In genomic region chr4:88940506-88940905, GRCh38 we compare ENCODE assay signal across 24 cellular contexts.
DNase-seq lines count a peak whose midpoint lies in the region; ATAC-seq and TF ChIP-seq lines count a peak whose summit lies in the region.
"Had no signal": no experiment of that assay in that cellular context is flagged by ENCODE, and none has a peak within 500 bp of the region (broad histone marks: within the 10 kb centered on the region; RNA-seq: fewer than 3 reads in every experiment).

No MANE protein-coding gene starts in this region.

- peak overlapping the region; percentile 86 for H3K27ac Mint-ChIP-seq in activated CD4-positive, alpha-beta T cell treated with anti-CD3 and anti-CD28 coated beads, Interleukin-2, amount 10 ng/mL, durations not matched to agents 7 days and 5 days
- peak overlapping the region; percentile 87 for H3K27ac Mint-ChIP-seq in CD4-positive, alpha-beta T cell
- H3K27ac Mint-ChIP-seq in T-helper 1 cell treated with Interleukin-12 subunit alpha and Interleukin-12 subunit beta and Interleukin-4 antibody, amounts not matched to agents 30 μg/mL and 1 μg/mL, for 36 hours: peak overlapping the region; percentile 21
- H3K27ac Mint-ChIP-seq in naive thymus-derived CD4-positive, alpha-beta T cell: peak overlapping the region; percentile 75 to 95 (median 85)
- H3K27ac Mint-ChIP-seq: HFFc6 had no signal

- H3K36me3 ChIP-seq in naive thymus-derived CD4-positive, alpha-beta T cell (ENCODE audit: control insufficient read depth in 2 of 3, insufficient read depth in 3 of 3, low read length in 3 of 3): no peaks in the 10 kb centered on the region
- no peaks in the 10 kb centered on the region for H3K36me3 ChIP-seq in esophagus squamous epithelium
- H3K36me3 ChIP-seq: SJSA1 had no signal

- peak; percentile 97 for ATAC-seq in CD4-positive, alpha-beta T cell (ENCODE audit: poor library complexity)
- peak; percentile 86 for ATAC-seq in naive thymus-derived CD4-positive, alpha-beta T cell
- no peak for ATAC-seq in GM21529 (IDR thresholded peaks at IDR 0.05; ENCODE audit: unreplicated experiment)
- ATAC-seq: GM12878, K562, Right ventricle myocardium inferior had no signal

- no peaks in the 10 kb centered on the region for H3K27me3 Mint-ChIP-seq in activated CD4-positive, alpha-beta T cell treated with anti-CD3 and anti-CD28 coated beads, Interleukin-2, amount 10 ng/mL, durations not matched to agents 7 days and 5 days
- H3K27me3 Mint-ChIP-seq in CD4-positive, alpha-beta T cell: no peaks in the 10 kb centered on the region
- no peaks in the 10 kb centered on the region for H3K27me3 Mint-ChIP-seq in T-helper 1 cell treated with Interleukin-12 subunit alpha and Interleukin-12 subunit beta and Interleukin-4 antibody, amounts not matched to agents 30 μg/mL and 1 μg/mL, for 36 hours (ENCODE audit: low read depth)
- H3K27me3 Mint-ChIP-seq in naive thymus-derived CD4-positive, alpha-beta T cell: no peaks in the 10 kb centered on the region

- no peak for TF ChIP-seq POLR2A in esophagus squamous epithelium (IDR thresholded peaks at IDR 0.05)

- H3K9me3 Mint-ChIP-seq in activated CD4-positive, alpha-beta T cell treated with anti-CD3 and anti-CD28 coated beads, Interleukin-2, amount 10 ng/mL, durations not matched to agents 7 days and 5 days: peaks cover 6% of the 10 kb centered on the region
- no peaks in the 10 kb centered on the region for H3K9me3 Mint-ChIP-seq in CD4-positive, alpha-beta T cell
- H3K9me3 Mint-ChIP-seq in T-helper 1 cell treated with Interleukin-12 subunit alpha and Interleukin-12 subunit beta and Interleukin-4 antibody, amounts not matched to agents 30 μg/mL and 1 μg/mL, for 36 hours: no peaks in the 10 kb centered on the region
- H3K9me3 Mint-ChIP-seq in naive thymus-derived CD4-positive, alpha-beta T cell: peaks cover 0 to 2% (median 0%) of the 10 kb centered on the region in 11 donors
- H3K9me3 Mint-ChIP-seq: H9, HFFc6 had no signal

- peaks cover 0 to 25% of the 10 kb centered on the region in 2 donors for H3K4me1 ChIP-seq in naive thymus-derived CD4-positive, alpha-beta T cell (ENCODE audit: control insufficient read depth in 2 of 2, insufficient read depth in 2 of 2, low read length in 2 of 2)
- peaks cover 0 to 8% (median 3%) of the 10 kb centered on the region in 3 donors for H3K4me1 ChIP-seq in esophagus squamous epithelium
- H3K4me1 ChIP-seq: SJSA1 had no signal

- POLR2A ChIA-PET in activated CD4-positive, alpha-beta T cell treated with anti-CD3 and anti-CD28 coated beads, Interleukin-2, amount 10 ng/mL, durations not matched to agents 7 days and 5 days (lab: Charles Lee): no interaction called here
- POLR2A ChIA-PET in CD4-positive, alpha-beta T cell (lab: Charles Lee): interaction anchor here (0.9 kb wide), 2 partner anchors 11 to 117 kb away, joined by 3 to 4 read pairs; no protein-coding TSS in a partner anchor
- POLR2A ChIA-PET in naive thymus-derived CD4-positive, alpha-beta T cell (lab: Charles Lee): interaction anchor here (0.7 kb wide), 1 partner anchor 13 kb away, joined by 3 read pairs; no protein-coding TSS in a partner anchor

- H3K4me3 Mint-ChIP-seq in activated CD4-positive, alpha-beta T cell treated with anti-CD3 and anti-CD28 coated beads, Interleukin-2, amount 10 ng/mL, durations not matched to agents 7 days and 5 days: no peak overlapping the region
- H3K4me3 Mint-ChIP-seq in CD4-positive, alpha-beta T cell: peak overlapping the region; percentile 6
- H3K4me3 Mint-ChIP-seq in T-helper 1 cell treated with Interleukin-12 subunit alpha and Interleukin-12 subunit beta and Interleukin-4 antibody, amounts not matched to agents 30 μg/mL and 1 μg/mL, for 36 hours: peak overlapping the region; percentile 16
- peak overlapping the region; percentile 27 to 76 (median 66) for H3K4me3 Mint-ChIP-seq in naive thymus-derived CD4-positive, alpha-beta T cell
- H3K4me3 Mint-ChIP-seq: H9, HFFc6 had no signal

- CTCF ChIA-PET in activated CD4-positive, alpha-beta T cell treated with anti-CD3 and anti-CD28 coated beads, Interleukin-2, amount 10 ng/mL, durations not matched to agents 7 days and 5 days (lab: Charles Lee): no interaction called here
- CTCF ChIA-PET in CD4-positive, alpha-beta T cell (lab: Charles Lee): no interaction called here
- CTCF ChIA-PET in naive thymus-derived CD4-positive, alpha-beta T cell (lab: Charles Lee): no interaction called here

- H3K36me3 Mint-ChIP-seq in activated CD4-positive, alpha-beta T cell treated with anti-CD3 and anti-CD28 coated beads, Interleukin-2, amount 10 ng/mL, durations not matched to agents 7 days and 5 days (ENCODE audit: low read depth): peaks cover 14% of the 10 kb centered on the region
- no peaks in the 10 kb centered on the region for H3K36me3 Mint-ChIP-seq in CD4-positive, alpha-beta T cell (ENCODE audit: low read depth)
- no peaks in the 10 kb centered on the region for H3K36me3 Mint-ChIP-seq in T-helper 1 cell treated with Interleukin-12 subunit alpha and Interleukin-12 subunit beta and Interleukin-4 antibody, amounts not matched to agents 30 μg/mL and 1 μg/mL, for 36 hours (ENCODE audit: low read depth)
- H3K36me3 Mint-ChIP-seq in naive thymus-derived CD4-positive, alpha-beta T cell: peaks cover 0 to 16% (median 0%) of the 10 kb centered on the region in 5 donors

- no peaks in the 10 kb centered on the region for H3K9me3 ChIP-seq in CD4-positive, alpha-beta T cell (ENCODE audit: control insufficient read depth, low read length)
- H3K9me3 ChIP-seq in naive thymus-derived CD4-positive, alpha-beta T cell (ENCODE audit: control insufficient read depth in 2 of 3, low read length in 3 of 3): no peaks in the 10 kb centered on the region
- H3K9me3 ChIP-seq in esophagus squamous epithelium: no peaks in the 10 kb centered on the region
- H3K9me3 ChIP-seq: SJSA1 had no signal

- no peaks in the 10 kb centered on the region for H3K27me3 ChIP-seq in CD4-positive, alpha-beta T cell (ENCODE audit: control insufficient read depth, insufficient read depth, low read length)
- H3K27me3 ChIP-seq in naive thymus-derived CD4-positive, alpha-beta T cell (ENCODE audit: control insufficient read depth in 2 of 2, insufficient read depth in 2 of 2, low read length in 2 of 2): no peaks in the 10 kb centered on the region
- H3K27me3 ChIP-seq in esophagus squamous epithelium: no peaks in the 10 kb centered on the region
- H3K27me3 ChIP-seq: SJSA1 had no signal

- 50 to 53% methylated on average over 2 of the region's 2 CpGs for WGBS in esophagus squamous epithelium, 2 donors

- intact Hi-C loops in CD4-positive, alpha-beta T cell (cut with DNase I, micrococcal nuclease): loop anchor here in 1 of 2 experiments (1.0 kb wide), 1 partner anchor 117 kb away; no protein-coding TSS in a partner anchor
- intact Hi-C loops in naive thymus-derived CD4-positive, alpha-beta T cell (cut with micrococcal nuclease): loop anchor here in 1 of 2 donors (1.0 to 10.0 kb wide), 4 partner anchors 82 to 416 kb away; partner anchors contain the start of genes PYURF and TIGD2
- intact Hi-C loops in esophagus squamous epithelium (cut with DNase I): no loop called here

- TF ChIP-seq CTCF in CD4-positive, alpha-beta T cell (IDR thresholded peaks at IDR 0.05): no peak
- no peak for TF ChIP-seq CTCF in esophagus squamous epithelium (IDR thresholded peaks at IDR 0.05)

- H3K27ac ChIP-seq in CD4-positive, alpha-beta T cell (ENCODE audit: low read depth, low read length): peak overlapping the region; percentile 3
- peak overlapping the region; percentile 49 for H3K27ac ChIP-seq in naive thymus-derived CD4-positive, alpha-beta T cell (ENCODE audit: low read depth, low read length)
- H3K27ac ChIP-seq in esophagus squamous epithelium: no peak overlapping the region
- H3K27ac ChIP-seq: C4-2B, GM23248, SJSA1 had no signal

- H3K4me3 ChIP-seq in naive thymus-derived CD4-positive, alpha-beta T cell (ENCODE audit: low read length): no peak overlapping the region
- no peak overlapping the region for H3K4me3 ChIP-seq in esophagus squamous epithelium
- H3K4me3 ChIP-seq: GM12878, GM23248, K562, SJSA1 had no signal

- DNase-seq in activated CD4-positive, alpha-beta T cell treated with anti-CD3 and anti-CD28 coated beads, Interleukin-2, amount 10 ng/mL, durations not matched to agents 7 days and 5 days: peak; percentile 50
- DNase-seq in activated CD4-positive, alpha-beta T cell treated with anti-CD3 and anti-CD28 coated beads for 48 hours: no peak
- DNase-seq in CD4-positive, alpha-beta T cell: peak in 1 of 10 experiments; percentile 20
- DNase-seq in naive thymus-derived CD4-positive, alpha-beta T cell: peak in 7 of 9 donors; percentile 45 to 80 (median 71)
- no peak for DNase-seq in esophagus squamous epithelium (lab: John Stamatoyannopoulos, UW)
- DNase-seq: COR-L47, DND-41, GM23248, H9, HFFc6, MM.1S, NCI-H1048, NCI-H1417 treated with DMSO at 0.1 percent for 48 hours, NCI-H187, NCI-H446, NCI-H526, OCI-M1 had no signal

- H3K4me1 Mint-ChIP-seq in activated CD4-positive, alpha-beta T cell treated with anti-CD3 and anti-CD28 coated beads, Interleukin-2, amount 10 ng/mL, durations not matched to agents 7 days and 5 days: peaks cover 37% of the 10 kb centered on the region
- peaks cover 39% of the 10 kb centered on the region for H3K4me1 Mint-ChIP-seq in CD4-positive, alpha-beta T cell (ENCODE audit: low read depth)
- H3K4me1 Mint-ChIP-seq in T-helper 1 cell treated with Interleukin-12 subunit alpha and Interleukin-12 subunit beta and Interleukin-4 antibody, amounts not matched to agents 30 μg/mL and 1 μg/mL, for 36 hours (ENCODE audit: low read depth): peaks cover 14% of the 10 kb centered on the region
- peaks cover 14 to 64% (median 52%) of the 10 kb centered on the region in 7 donors for H3K4me1 Mint-ChIP-seq in naive thymus-derived CD4-positive, alpha-beta T cell

Comparison
In these comparisons a context has a peak if more than half of its experiments do, and no peak if none do; other contexts are left out.
1. DNase-seq: peak in activated CD4-positive, alpha-beta T cell treated with anti-CD3 and anti-CD28 coated beads, Interleukin-2, amount 10 ng/mL, durations not matched to agents 7 days and 5 days (single experiment) and naive thymus-derived CD4-positive, alpha-beta T cell (7 of 9); none in activated CD4-positive, alpha-beta T cell treated with anti-CD3 and anti-CD28 coated beads for 48 hours (single experiment) and esophagus squamous epithelium (single experiment).
2. H3K27ac Mint-ChIP-seq: peak in every context shown above with its lines; median percentile 87 in CD4-positive, alpha-beta T cell; 86 in activated CD4-positive, alpha-beta T cell treated with anti-CD3 and anti-CD28 coated beads, Interleukin-2, amount 10 ng/mL, durations not matched to agents 7 days and 5 days; 85 in naive thymus-derived CD4-positive, alpha-beta T cell; 21 in T-helper 1 cell treated with Interleukin-12 subunit alpha and Interleukin-12 subunit beta and Interleukin-4 antibody, amounts not matched to agents 30 μg/mL and 1 μg/mL, for 36 hours.
3. H3K27ac ChIP-seq: peak in CD4-positive, alpha-beta T cell (single experiment) and naive thymus-derived CD4-positive, alpha-beta T cell (single experiment); none in esophagus squamous epithelium (0 of 4).